ENCODE assay signal across 8 cellular contexts in the genomic region with DNA sequence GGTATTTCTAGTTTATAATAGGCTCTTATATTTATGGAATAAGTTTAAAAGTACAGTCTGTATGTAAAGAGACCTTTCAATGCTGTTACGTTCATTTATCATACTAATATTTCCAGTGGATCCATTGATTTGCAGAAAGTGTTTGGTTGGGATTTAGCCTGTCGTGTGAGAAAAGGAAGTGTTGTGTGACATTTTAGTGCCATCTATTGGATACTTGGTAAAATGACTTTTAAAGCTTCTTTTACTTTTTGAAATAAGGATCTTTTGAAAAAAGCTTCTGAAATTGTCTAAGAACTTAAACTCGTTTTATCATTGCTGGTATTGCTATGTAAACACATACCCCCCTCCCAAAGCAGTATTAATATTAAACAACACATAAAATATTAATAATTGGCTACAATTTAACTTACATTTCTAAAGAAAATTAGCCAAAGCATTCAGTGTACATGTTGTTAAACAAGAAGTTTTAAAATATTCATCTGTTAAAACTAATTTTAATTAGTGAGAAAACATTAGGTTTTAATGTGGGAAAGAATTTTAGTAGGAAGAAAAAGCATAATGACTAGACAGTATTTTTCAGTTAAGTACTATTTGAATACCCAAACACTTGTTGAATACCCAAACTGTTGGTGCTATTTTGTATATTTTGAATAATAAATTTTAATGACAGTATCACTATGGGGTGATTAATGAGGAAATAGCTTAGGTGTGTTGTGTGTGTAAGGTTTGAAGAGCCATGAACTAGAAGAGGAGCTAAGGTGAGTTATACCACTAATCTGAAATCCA. TPM values are rescaled to one million over a fixed set of nuclear protein-coding genes. Genes with fewer than 3 reads are reported as not detected.
A peak's percentile ranks its signal among the peaks of the same experiment; 100 is the strongest.
DNase-seq lines count a peak whose midpoint lies in the region; ATAC-seq and TF ChIP-seq lines count a peak whose summit lies in the region.

No MANE protein-coding gene starts in this region.

- H3K4me3 Mint-ChIP-seq in stimulated activated memory B cell treated with anti-CD40 and anti-IgM and Interleukin-4, amounts not matched to agents 10 μg/mL and 1 μg/mL and 100 μg/mL, for 72 hours: no peak overlapping the region

- ATAC-seq in stimulated activated memory B cell treated with anti-CD40 and anti-IgM and Interleukin-4, amounts not matched to agents 10 μg/mL and 1 μg/mL and 100 μg/mL, for 72 hours: no peak

- no peaks in the 10 kb centered on the region for H3K9me3 Mint-ChIP-seq in stimulated activated memory B cell treated with anti-CD40 and anti-IgM and Interleukin-4, amounts not matched to agents 10 μg/mL and 1 μg/mL and 100 μg/mL, for 72 hours

- peaks cover 14% of the 10 kb centered on the region for H3K4me1 Mint-ChIP-seq in stimulated activated memory B cell treated with anti-CD40 and anti-IgM and Interleukin-4, amounts not matched to agents 10 μg/mL and 1 μg/mL and 100 μg/mL, for 72 hours

- DNase-seq in NCI-H2107 treated with DMSO at 0.1 percent for 48 hours (lab: John Stamatoyannopoulos, UW; ENCODE audit: unreplicated experiment) (peak; percentile 46), NCI-H2107 (lab: John Stamatoyannopoulos, UW) (no peak), NCI-H2227 treated with DMSO at 0.1 percent for 48 hours (lab: John Stamatoyannopoulos, UW) (peak; percentile 34), choroid plexus epithelial cell (ENCODE audit: low read depth) (peak; percentile 78), medulla oblongata (ENCODE audit: extremely low spot score) (peak; percentile 67), ureter (ENCODE audit: low spot score) (no peak)
- DNase-seq in activated CD4-positive, alpha-beta T cell treated with anti-CD3 and anti-CD28 coated beads for 48 hours: no peak

- H3K36me3 Mint-ChIP-seq in stimulated activated memory B cell treated with anti-CD40 and anti-IgM and Interleukin-4, amounts not matched to agents 10 μg/mL and 1 μg/mL and 100 μg/mL, for 72 hours: peaks cover 13% of the 10 kb centered on the region

- no peak overlapping the region for H3K27ac Mint-ChIP-seq in stimulated activated memory B cell treated with anti-CD40 and anti-IgM and Interleukin-4, amounts not matched to agents 10 μg/mL and 1 μg/mL and 100 μg/mL, for 72 hours

- peak; percentile 52 for TF ChIP-seq CTCF in choroid plexus epithelial cell (conservative IDR thresholded peaks at IDR 0.05; ENCODE audit: low read depth, low read length)

- H3K27me3 Mint-ChIP-seq in stimulated activated memory B cell treated with anti-CD40 and anti-IgM and Interleukin-4, amounts not matched to agents 10 μg/mL and 1 μg/mL and 100 μg/mL, for 72 hours: no peaks in the 10 kb centered on the region

- no peak overlapping the region for H3K4me3 ChIP-seq in choroid plexus epithelial cell (ENCODE audit: low read depth, low read length)

RNA-seq across cellular contexts. Expression of gene EBLN2, which starts 4.9 kb away (rescaled TPM):
- 11.0 TPM for total RNA-seq in ureter

RNA-seq across cellular contexts. Expression of gene PPP4R2, which starts 59.9 kb away (rescaled TPM):
- 69.4 TPM for total RNA-seq in ureter

Comparison
In these comparisons a context has a peak if more than half of its experiments do, and no peak if none do; other contexts are left out.
1. DNase-seq: peak in NCI-H2107 treated with DMSO at 0.1 percent for 48 hours (single experiment), NCI-H2227 treated with DMSO at 0.1 percent for 48 hours (single experiment), choroid plexus epithelial cell (single experiment) and medulla oblongata (single experiment); none in NCI-H2107 (single experiment), activated CD4-positive, alpha-beta T cell treated with anti-CD3 and anti-CD28 coated beads for 48 hours (single experiment) and ureter (single experiment).